Comparison of ENCODE assay signal across 8 cellular contexts in the genomic region with DNA sequence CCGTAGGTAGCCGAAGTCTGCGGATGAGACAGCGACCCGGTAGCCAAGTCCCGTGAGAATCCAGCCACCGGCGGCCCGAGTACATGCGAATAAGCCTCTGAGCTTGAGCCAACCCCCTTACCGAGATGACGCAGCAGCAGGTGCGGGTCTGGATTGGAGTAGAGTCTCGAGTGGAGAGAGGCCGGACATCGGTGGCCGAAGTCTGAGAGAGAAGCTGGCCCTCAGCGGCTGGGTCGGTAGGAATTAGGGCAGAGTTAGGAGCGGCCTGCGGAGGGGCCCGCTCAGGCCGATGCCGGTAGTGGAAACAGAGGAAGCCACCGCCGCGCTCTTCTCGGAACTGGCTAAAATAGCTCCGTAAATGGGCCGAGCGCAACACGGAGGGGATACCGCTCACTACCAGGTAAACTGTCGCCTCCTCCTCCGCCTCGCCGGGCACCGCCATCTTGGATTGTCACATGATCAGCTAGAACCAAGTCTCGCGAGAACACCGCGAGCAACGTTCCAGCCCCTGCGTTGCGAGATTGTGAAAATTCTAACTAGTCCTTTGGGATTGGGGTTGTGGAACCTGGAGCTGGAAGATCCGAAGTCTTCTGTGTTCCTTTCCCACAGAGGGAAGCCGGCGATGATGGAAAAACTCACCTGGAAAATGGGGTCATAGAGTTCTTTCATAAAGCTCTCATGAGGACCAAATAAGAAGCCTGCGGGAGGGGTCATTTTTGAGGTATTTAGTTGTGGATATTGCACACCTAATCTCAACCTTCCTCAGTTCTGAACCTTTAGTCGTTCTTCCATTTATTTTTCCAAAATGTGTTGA. TPM values are rescaled to one million over a fixed set of nuclear protein-coding genes. Genes with fewer than 3 reads are reported as not detected.
A peak's percentile ranks its signal among the peaks of the same experiment; 100 is the strongest.
DNase-seq lines count a peak whose midpoint lies in the region; FAIRE-seq and TF ChIP-seq lines count a peak whose summit lies in the region.

A gene with protein sequence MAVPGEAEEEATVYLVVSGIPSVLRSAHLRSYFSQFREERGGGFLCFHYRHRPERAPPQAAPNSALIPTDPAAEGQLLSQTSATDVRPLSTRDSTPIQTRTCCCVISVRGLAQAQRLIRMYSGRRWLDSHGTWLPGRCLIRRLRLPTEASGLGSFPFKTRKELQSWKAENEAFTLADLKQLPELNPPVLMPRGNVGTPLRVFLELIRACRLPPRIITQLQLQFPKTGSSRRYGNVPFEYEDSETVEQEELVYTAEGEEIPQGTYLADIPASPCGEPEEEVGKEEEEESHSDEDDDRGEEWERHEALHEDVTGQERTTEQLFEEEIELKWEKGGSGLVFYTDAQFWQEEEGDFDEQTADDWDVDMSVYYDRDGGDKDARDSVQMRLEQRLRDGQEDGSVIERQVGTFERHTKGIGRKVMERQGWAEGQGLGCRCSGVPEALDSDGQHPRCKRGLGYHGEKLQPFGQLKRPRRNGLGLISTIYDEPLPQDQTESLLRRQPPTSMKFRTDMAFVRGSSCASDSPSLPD (minus strand): TSS at position 467 of the 814 bp plus-strand sequence. CDS start 25 bp downstream, at position 442.

- H2BK15ac ChIP-seq in H1 (ENCODE audit: low read length): no peak within 1 kb of the TSS

- TF ChIP-seq EP300 in H1 (IDR thresholded peaks at IDR 0.05; ENCODE audit: borderline replicate concordance in 1 of 2, low read depth in 2 of 2, low read length in 2 of 2): no peak

- peaks cover 6 to 16% of the 10 kb centered on the region in 2 experiments for H3K79me2 ChIP-seq in H1 (ENCODE audit: control insufficient read depth in 1 of 2, insufficient read depth in 2 of 2, low read length in 2 of 2)

- H3K18ac ChIP-seq in H1 (ENCODE audit: extremely low read depth, low read length): no peak within 1 kb of the TSS

- no peak for TF ChIP-seq RAD21 in H1 (IDR thresholded peaks at IDR 0.05 in 1 of 2, conservative IDR thresholded peaks at IDR 0.05 in 1 of 2; ENCODE audit: low read depth in 2 of 2, low read length in 2 of 2)

- TF ChIP-seq POLR2A in H1 (IDR thresholded peaks at IDR 0.05; ENCODE audit: control extremely low read depth in 1 of 2, low read depth in 2 of 2, low read length in 2 of 2): peak; percentile 89 to 98

- peak within 1 kb of the TSS; percentile 55 for H3K56ac ChIP-seq in H1 (replicated peaks; ENCODE audit: insufficient read length, low read depth, low read length)

- no peak within 1 kb of the TSS for H2BK20ac ChIP-seq in H1 (ENCODE audit: low read length)

- H3K4me3 ChIP-seq in AG10803 (ENCODE audit: low read length) (peak within 1 kb of the TSS; percentile 99), H1 (ENCODE audit: extremely low read depth in 1 of 4, insufficient read depth in 2 of 4, low read depth in 3 of 4, low read length in 4 of 4) (peak within 1 kb of the TSS; percentile 90 to 98 (median 96))

- POLR2A ChIA-PET in H1 (lab: Charles Lee; ENCODE audit: partially characterized antibody): interaction anchor here (0.6 to 4.1 kb wide), 26 partner anchors 8 to 878 kb away, joined by 3 to 66 read pairs (median 4); a partner anchor contains a TSS

- FAIRE-seq in H1 (lab: Jason Lieb, UNC): peak; percentile 90

- H3K27ac ChIP-seq in H1 (ENCODE audit: low read depth, low read length): peak within 1 kb of the TSS; percentile 88

- peak within 1 kb of the TSS; percentile 49; the same call in 1 of the 2 replicates for H2BK5ac ChIP-seq in H1 (ENCODE audit: low read depth, low read length)

- H3K79me1 ChIP-seq in H1 (ENCODE audit: low read depth, low read length): peaks cover 5% of the 10 kb centered on the region; the same call in 1 of the 2 replicates

- TF ChIP-seq CTCF in AG10803 (conservative IDR thresholded peaks at IDR 0.05; ENCODE audit: low read length): no peak
- TF ChIP-seq CTCF in H1 (IDR thresholded peaks at IDR 0.05; ENCODE audit: control extremely low read depth in 1 of 3, insufficient read depth in 1 of 3, low read depth in 1 of 3, low read length in 3 of 3): no peak

- H3K27me3 ChIP-seq in H1 (replicated peaks in 1 of 4; ENCODE audit: control insufficient read depth in 3 of 4, extremely low read depth in 1 of 4, insufficient read depth in 3 of 4, low read length in 3 of 4): no peaks in the 10 kb centered on the region

- CTCF ChIA-PET in H1 (lab: Charles Lee; ENCODE audit: partially characterized antibody): interaction anchor here (0.7 to 4.9 kb wide), 6 partner anchors 12 to 60 kb away, joined by 3 to 27 read pairs (median 4); a partner anchor contains a TSS

- peaks cover 0 to 8% (median 3%) of the 10 kb centered on the region in 4 experiments; a peak in 3 of 7 replicates for H3K4me1 ChIP-seq in H1 (replicated peaks in 1 of 4; ENCODE audit: control insufficient read depth in 3 of 4, insufficient read depth in 4 of 4, low read length in 3 of 4)

- no peaks in the 10 kb centered on the region for H3K9me3 ChIP-seq in H1 (ENCODE audit: insufficient read depth in 2 of 2, low read depth in 1 of 2, low read length in 1 of 2)

- peak within 1 kb of the TSS; percentile 74 for H4K5ac ChIP-seq in H1 (ENCODE audit: insufficient read length, low read depth, low read length)

- peak within 1 kb of the TSS; percentile 16 for H3K4ac ChIP-seq in H1 (replicated peaks; ENCODE audit: insufficient read length, low read depth, low read length)

- H2BK120ac ChIP-seq in H1 (replicated peaks; ENCODE audit: low read depth, low read length): no peak within 1 kb of the TSS

- H2AFZ ChIP-seq in H1 (ENCODE audit: low read length): peak within 1 kb of the TSS; percentile 52

- no peak within 1 kb of the TSS for H3K14ac ChIP-seq in H1 (ENCODE audit: insufficient read length)

- no peak within 1 kb of the TSS for H4K91ac ChIP-seq in H1 (replicated peaks; ENCODE audit: insufficient read length, low read length)

- H3K4me2 ChIP-seq in H1 (ENCODE audit: insufficient read depth in 1 of 2, low read depth in 2 of 2, low read length in 2 of 2): peak within 1 kb of the TSS; percentile 71 to 86

- DNase-seq in AG10803 (ENCODE audit: low read depth) (peak; percentile 91), GM19238 (ENCODE audit: insufficient read length, low spot score) (peak; percentile 83), HT1080 (ENCODE audit: low read depth) (peak; percentile 78), NOMO-1 treated with DMSO at 0.1 percent for 48 hours (lab: John Stamatoyannopoulos, UW; ENCODE audit: unreplicated experiment) (peak; percentile 80), H1 (ENCODE audit: low read depth in 1 of 2, low spot score in 2 of 2) (peak; percentile 71 to 91), lung microvascular endothelial cell (ENCODE audit: low read depth in 2 of 2) (peak; percentile 94 to 96)
- peak; percentile 64 to 78 (median 66) for DNase-seq in activated CD8-positive, alpha-beta memory T cell treated with anti-CD3 and anti-CD28 coated beads for 48 hours (ENCODE audit: low read depth in 2 of 3, low spot score in 2 of 3)
- peak; percentile 72 to 88 (median 87) for DNase-seq in stimulated activated CD4-positive, alpha-beta T cell treated with anti-CD3 and anti-CD28 coated beads, TNF-alpha, amount 100 ng/mL, for 24 hours (ENCODE audit: low read depth in 3 of 3)

- H4K8ac ChIP-seq in H1 (ENCODE audit: extremely low read depth, insufficient read depth, low read length): peak within 1 kb of the TSS; percentile 100

- no peak within 1 kb of the TSS for H2AK5ac ChIP-seq in H1 (ENCODE audit: low read depth, low read length)

- H3K9ac ChIP-seq in H1 (replicated peaks in 1 of 4; ENCODE audit: extremely low read depth in 1 of 4, low read depth in 3 of 4, low read length in 3 of 4): peak within 1 kb of the TSS; percentile 95 to 96 (median 96)

- peaks cover under 1 to 2% of the 10 kb centered on the region in 2 experiments for H4K20me1 ChIP-seq in H1 (replicated peaks in 1 of 2; ENCODE audit: control insufficient read depth in 1 of 2, insufficient read depth in 2 of 2, low read length in 2 of 2)

- H2BK12ac ChIP-seq in H1 (ENCODE audit: low read depth, low read length): no peak within 1 kb of the TSS; the same call in 1 of the 2 replicates

- H3K23ac ChIP-seq in H1 (ENCODE audit: insufficient read length): no peak within 1 kb of the TSS

- WGBS in H1 (ENCODE audit: extremely low coverage in 1 of 2, insufficient coverage in 1 of 2, insufficient read length in 1 of 2, insufficient replicate concordance in 2 of 2, low coverage in 1 of 2, low lambda C conversion rate in 2 of 2, missing lambda C conversion rate in 1 of 2), 2 experiments: 2% methylated on average over 50 of the region's 50 CpGs; no CpG with 5 or more reads in 1 of the 2 experiments

- H3K23me2 ChIP-seq in H1 (ENCODE audit: low read depth, low read length): peaks cover 8% of the 10 kb centered on the region

- H3K36me3 ChIP-seq in H1 (ENCODE audit: control insufficient read depth in 2 of 4, insufficient read depth in 4 of 4, low read length in 3 of 4): peaks cover 0 to 14% (median 6%) of the 10 kb centered on the region in 4 experiments; a peak in 5 of 8 replicates

TF ChIP-seq in H1, 55 proteins besides CTCF, POLR2A, EP300 and RAD21 (continues in another document):
- TF ChIP-seq RFX5 (IDR thresholded peaks at IDR 0.05; ENCODE audit: borderline replicate concordance, low read depth, low read length) (no peak), SP4 (IDR thresholded peaks at IDR 0.05; ENCODE audit: low read length) (peak; percentile 96), POU5F1 (IDR thresholded peaks at IDR 0.05; ENCODE audit: low read depth, low read length) (no peak), KDM5A (IDR thresholded peaks at IDR 0.05; ENCODE audit: low read length) (peak; percentile 100), TCF12 (IDR thresholded peaks at IDR 0.05; ENCODE audit: low read depth, low read length) (no peak), CHD2 (IDR thresholded peaks at IDR 0.05; ENCODE audit: low read length) (peak; percentile 99), KDM4A (IDR thresholded peaks at IDR 0.05; ENCODE audit: low read depth, low read length, severe bottlenecking) (peak; percentile 62)
- TF ChIP-seq, protein P1, sequence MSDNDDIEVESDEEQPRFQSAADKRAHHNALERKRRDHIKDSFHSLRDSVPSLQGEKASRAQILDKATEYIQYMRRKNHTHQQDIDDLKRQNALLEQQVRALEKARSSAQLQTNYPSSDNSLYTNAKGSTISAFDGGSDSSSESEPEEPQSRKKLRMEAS (IDR thresholded peaks at IDR 0.05): no peak; the same call in 1 of the 2 replicates

RNA-seq across cellular contexts. Expression of the gene that starts here (rescaled TPM):
- 11.2 TPM in 2 replicates for total RNA-seq in HT1080 (2014; rRNA removed; shearing (Covaris generic))
- 7.6 and 8.5 TPM in 2 replicates for polyA plus RNA-seq in HT1080 (2015; cell fraction: cytosol; rRNA removed)
- polyA plus RNA-seq in HT1080 (2015; cell fraction: nucleus; rRNA removed): 12.2 and 15.1 TPM in 2 replicates
- 17.4 and 19.8 TPM in 2 replicates for total RNA-seq in H1 (2021; fragmentation: NEBNext Ultra II Directional; extraction: Animal tissue kit (Norgen Biotek cat#: 25700))
- 7.9 and 11.6 TPM in 2 replicates for polyA plus RNA-seq in H1 (2011; rRNA removed)
- polyA plus RNA-seq in H1 (2011; cell fraction: cytosol; rRNA removed): 12.5 TPM
- polyA plus RNA-seq in H1 (2011; cell fraction: nucleus; rRNA removed): 13.1 TPM
- 13.0 to 16.1 TPM (median 14.3 TPM) in 4 replicates for polyA plus RNA-seq in H1 (2012, experiment 1 of 2)
- 12.4 TPM for polyA plus RNA-seq in H1 (2012, experiment 2 of 2)
- 11.3 TPM for polyA plus RNA-seq in H1 (2013, experiment 1 of 2)
- 11.8 TPM for polyA plus RNA-seq in H1 (2013, experiment 2 of 2)
- polyA minus RNA-seq in H1 (2011; rRNA and poly(A)+ RNA removed): 4.4 and 5.9 TPM in 2 replicates
- polyA minus RNA-seq in H1 (2011; cell fraction: cytosol; rRNA and poly(A)+ RNA removed): 9.6 TPM
- 11.5 TPM for polyA minus RNA-seq in H1 (2011; cell fraction: nucleus; rRNA and poly(A)+ RNA removed)
- total RNA-seq in lung microvascular endothelial cell: 7.6 and 10.3 TPM in 2 replicates

Comparison
In these comparisons a context has a peak if more than half of its experiments do, and no peak if none do; other contexts are left out.
1. Peak in every context shown above with its lines: DNase-seq, H3K4me3 ChIP-seq and H3K27ac ChIP-seq.